Comparison of ENCODE assay signal across 21 cellular contexts in the genomic region with DNA sequence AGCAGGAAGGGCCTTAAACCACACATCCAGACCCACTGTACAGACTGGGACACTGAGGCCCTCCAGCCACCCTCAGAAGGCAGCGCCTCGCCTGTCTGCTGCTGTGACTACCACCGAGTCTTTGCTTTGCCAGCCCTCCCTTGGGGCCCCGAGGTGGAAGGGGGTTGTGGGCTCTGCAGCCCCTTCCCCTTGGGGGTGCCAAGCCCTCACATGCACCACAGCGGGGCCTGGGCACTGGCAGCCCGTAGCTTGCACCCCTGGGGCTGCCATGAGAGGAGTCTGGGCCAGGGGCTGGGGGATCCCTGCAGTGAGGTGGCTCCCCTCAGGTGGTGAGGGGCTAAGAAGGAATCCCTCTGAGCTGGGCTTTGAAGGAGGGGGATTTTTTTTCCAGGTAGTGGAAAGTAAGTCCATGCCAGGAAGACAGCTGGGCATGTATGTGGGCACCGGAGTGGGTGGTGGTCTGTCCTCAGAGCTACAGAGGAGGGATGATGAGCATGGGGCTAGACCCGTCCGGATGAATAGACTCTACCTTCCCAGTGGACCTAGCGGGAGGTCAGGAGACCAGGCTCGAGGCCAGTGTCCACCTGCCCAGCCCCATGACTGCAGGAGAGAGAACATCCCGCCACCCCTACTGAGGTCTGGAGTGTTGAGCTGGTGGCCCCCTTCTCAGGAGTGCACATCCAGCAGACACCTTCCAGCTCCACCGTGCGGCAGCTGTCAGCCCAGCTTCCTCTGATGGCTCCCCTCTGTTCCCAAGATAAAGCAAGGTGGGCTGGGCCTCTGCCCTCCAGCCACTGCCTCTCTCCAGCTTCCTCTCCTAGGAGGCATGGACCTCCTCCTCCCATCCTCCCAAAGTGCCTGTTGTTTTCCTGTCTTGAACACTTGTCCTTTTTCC. TPM values are rescaled to one million over a fixed set of nuclear protein-coding genes. Genes with fewer than 3 reads are reported as not detected.
"Had no signal": no experiment of that assay in that cellular context is flagged by ENCODE, and none has a peak within 500 bp of the region (broad histone marks: within the 10 kb centered on the region; RNA-seq: fewer than 3 reads in every experiment).

No MANE protein-coding gene starts in this region.

- H3K27ac ChIP-seq: breast epithelium, neutrophil, parathyroid adenoma, skin epidermis, tibial nerve, vagina had no signal

- H3K9me3 Mint-ChIP-seq: activated B cell treated with CpG ODN at 0.5 μM for 24 hours; activated CD4-positive, alpha-beta T cell treated with anti-CD3 and anti-CD28 coated beads, Interleukin-2, amount 10 ng/mL, durations not matched to agents 24 days and 14 days had no signal

- H3K27me3 Mint-ChIP-seq: activated B cell treated with CpG ODN at 0.5 μM for 24 hours; activated CD4-positive, alpha-beta T cell treated with anti-CD3 and anti-CD28 coated beads, Interleukin-2, amount 10 ng/mL, durations not matched to agents 24 days and 14 days had no signal

- H3K27me3 ChIP-seq: breast epithelium, neutrophil, tibial nerve, vagina had no signal

- H3K9me3 ChIP-seq: breast epithelium, neutrophil, vagina had no signal

- DNase-seq: activated B cell treated with CpG ODN at 0.5 μM for 24 hours; activated CD4-positive, alpha-beta T cell treated with anti-CD3 and anti-CD28 coated beads, Interleukin-2, amount 10 ng/mL, durations not matched to agents 24 days and 14 days; activated CD8-positive, alpha-beta memory T cell treated with anti-CD3 and anti-CD28 coated beads, Interleukin-2, amount 50 U/mL, for 4 hours; activated CD8-positive, alpha-beta T cell treated with anti-CD3 and anti-CD28 coated beads, Interleukin-2, amount 10 ng/mL, durations not matched to agents 7 days and 5 days; activated gamma-delta T cell; activated T-cell treated with anti-CD3 and anti-CD28 coated beads, Interleukin-2, amount 50 U/mL, for 48 hours; anterior cingulate cortex; hippocampal formation; retina; stimulated activated CD4-positive, alpha-beta T cell treated with anti-CD3 and anti-CD28 coated beads, Interleukin-4, amount 100 ng/mL, for 24 hours; stimulated activated naive CD4-positive, alpha-beta T cell treated with Interleukin-2 at 50 U/mL for 16 hours; substantia nigra; T-helper 2 cell had no signal

- H3K4me3 Mint-ChIP-seq: activated B cell treated with CpG ODN at 0.5 μM for 24 hours; activated CD4-positive, alpha-beta T cell treated with anti-CD3 and anti-CD28 coated beads, Interleukin-2, amount 10 ng/mL, durations not matched to agents 24 days and 14 days; activated CD8-positive, alpha-beta T cell treated with anti-CD3 and anti-CD28 coated beads, Interleukin-2, amount 10 ng/mL, durations not matched to agents 7 days and 5 days had no signal

- H3K9ac ChIP-seq: parathyroid adenoma had no signal

- H3K79me2 ChIP-seq: parathyroid adenoma had no signal

- H3K36me3 ChIP-seq: breast epithelium, neutrophil, tibial nerve, vagina had no signal

- H3K27ac Mint-ChIP-seq: activated B cell treated with CpG ODN at 0.5 μM for 24 hours; activated CD4-positive, alpha-beta T cell treated with anti-CD3 and anti-CD28 coated beads, Interleukin-2, amount 10 ng/mL, durations not matched to agents 24 days and 14 days; activated CD8-positive, alpha-beta T cell treated with anti-CD3 and anti-CD28 coated beads, Interleukin-2, amount 10 ng/mL, durations not matched to agents 7 days and 5 days had no signal

- H2AFZ ChIP-seq: parathyroid adenoma had no signal

- H3K4me1 Mint-ChIP-seq: activated B cell treated with CpG ODN at 0.5 μM for 24 hours; activated CD4-positive, alpha-beta T cell treated with anti-CD3 and anti-CD28 coated beads, Interleukin-2, amount 10 ng/mL, durations not matched to agents 24 days and 14 days had no signal

- ATAC-seq: activated CD8-positive, alpha-beta T cell treated with anti-CD3 and anti-CD28 coated beads, Interleukin-2, amount 10 ng/mL, durations not matched to agents 7 days and 5 days; esophagus mucosa had no signal

- H3K4me3 ChIP-seq: breast epithelium, skin epidermis, tibial nerve, vagina had no signal

- H3K4me1 ChIP-seq: breast epithelium, parathyroid adenoma, tibial nerve, vagina had no signal

RNA-seq across cellular contexts. Expression of a gene that starts 15.9 kb away (rescaled TPM):
- total RNA-seq: activated B cell treated with CpG ODN at 0.5 μM for 24 hours had no signal
- polyA plus RNA-seq: keratinocyte had no signal

RNA-seq across cellular contexts. Expression of a gene that starts 42.2 kb away (rescaled TPM):
- total RNA-seq: activated B cell treated with CpG ODN at 0.5 μM for 24 hours; activated CD4-positive, alpha-beta T cell treated with anti-CD3 and anti-CD28 coated beads, Interleukin-2, amount 10 ng/mL, durations not matched to agents 24 days and 14 days; activated CD8-positive, alpha-beta T cell treated with anti-CD3 and anti-CD28 coated beads, Interleukin-2, amount 10 ng/mL, durations not matched to agents 7 days and 5 days; tibial nerve; vagina had no signal
- polyA plus RNA-seq: keratinocyte had no signal
